ENCODE assay signal across 4 cellular contexts in genomic region chr6:32028631-32029030, GRCh38. TPM values are rescaled to one million over a fixed set of nuclear protein-coding genes. Genes with fewer than 3 reads are reported as not detected.
"Had no signal": no experiment of that assay in that cellular context is flagged by ENCODE, and none has a peak within 500 bp of the region (broad histone marks: within the 10 kb centered on the region; RNA-seq: fewer than 3 reads in every experiment).

No MANE protein-coding gene starts in this region.

RNA-seq across cellular contexts. Expression of gene CYP21A2, which starts 9.6 kb away (rescaled TPM):
- total RNA-seq: GM23248, H7, HT1080, IMR-90 had no signal
- polyA plus RNA-seq: GM23248 had no signal

RNA-seq across cellular contexts. Expression of gene C4A, which starts 46.8 kb away (rescaled TPM):
- total RNA-seq: HT1080 had no signal
